14 cellular contexts compared by ENCODE assay signal in the genomic region with DNA sequence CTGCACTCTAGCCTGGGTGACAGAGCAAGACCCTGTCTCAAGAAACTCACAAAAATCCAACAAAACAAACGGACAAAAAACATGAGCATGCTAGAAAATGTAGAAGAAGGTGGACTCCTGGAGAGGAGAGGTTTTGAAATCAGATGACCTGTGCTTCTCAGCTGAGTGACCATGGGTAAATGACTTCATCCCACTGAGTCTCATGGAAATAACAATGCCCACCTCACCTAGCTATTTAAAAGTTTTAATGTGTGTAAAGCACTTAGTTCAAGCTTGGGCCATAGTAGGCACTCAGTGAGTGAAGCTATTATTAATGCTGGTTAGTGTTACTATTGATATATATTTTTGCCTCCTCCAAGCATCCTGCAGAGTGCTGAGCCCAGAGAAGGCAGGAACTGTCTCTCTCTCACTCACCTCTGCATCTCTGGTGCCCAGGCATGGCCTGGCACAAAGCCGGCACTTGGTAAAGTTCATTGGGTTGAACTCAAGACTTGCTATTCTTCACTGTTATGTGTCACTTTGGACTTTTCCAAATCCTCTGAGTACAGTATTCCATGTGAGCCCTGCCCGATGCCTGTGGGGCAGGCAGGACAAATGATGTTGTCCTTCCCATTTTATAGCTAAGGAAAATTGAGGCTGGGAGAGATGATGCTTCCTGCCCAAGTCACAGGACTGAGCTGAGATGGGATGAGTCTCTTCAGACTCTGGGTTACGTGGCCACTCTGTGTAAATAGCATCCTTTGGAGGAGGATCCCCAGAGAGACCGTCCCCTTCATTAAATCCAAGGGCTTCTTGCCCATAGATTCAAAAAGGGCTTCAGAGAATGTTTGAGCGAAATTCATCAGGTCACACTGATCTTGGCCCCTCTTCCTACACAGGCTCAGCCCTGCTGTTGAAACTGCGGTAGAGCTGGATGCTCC.
DNase-seq lines count a peak whose midpoint lies in the region; FAIRE-seq and TF ChIP-seq lines count a peak whose summit lies in the region.
"Had no signal": no experiment of that assay in that cellular context is flagged by ENCODE, and none has a peak within 500 bp of the region (broad histone marks: within the 10 kb centered on the region; RNA-seq: fewer than 3 reads in every experiment).

No MANE protein-coding gene starts in this region.

- H3K9me2 ChIP-seq in PC-9 (ENCODE audit: insufficient read depth), result no peaks in the 10 kb centered on the region

- H3F3A ChIP-seq in PC-9 (ENCODE audit: insufficient read depth, low read depth), result peaks cover 8% of the 10 kb centered on the region; the same call in 1 of the 2 replicates
- H3F3A ChIP-seq in smooth muscle cell (ENCODE audit: low read depth), result peaks cover 17% of the 10 kb centered on the region

- no peak for FAIRE-seq in frontal cortex (lab: Jason Lieb, UNC)

- H3K4me3 ChIP-seq in PC-9 (no peak overlapping the region), smooth muscle cell (no peak overlapping the region)
- H3K4me3 ChIP-seq: thyroid gland had no signal

- H3K9me3 ChIP-seq in PC-9 (ENCODE audit: insufficient read depth, low read depth), result no peaks in the 10 kb centered on the region
- H3K9me3 ChIP-seq in smooth muscle cell (replicated peaks; ENCODE audit: low read depth), result no peaks in the 10 kb centered on the region
- H3K9me3 ChIP-seq: BE2C, thyroid gland had no signal

- no peaks in the 10 kb centered on the region for H3K79me2 ChIP-seq in PC-9 (ENCODE audit: low read depth)
- H3K79me2 ChIP-seq in smooth muscle cell (ENCODE audit: low read depth), result no peaks in the 10 kb centered on the region

- no peak overlapping the region for H2AFZ ChIP-seq in PC-9
- no peak overlapping the region for H2AFZ ChIP-seq in smooth muscle cell (ENCODE audit: low read depth)

- DNase-seq in AG20443 (ENCODE audit: low spot score), result peak; percentile 87
- no peak for DNase-seq in PC-9
- DNase-seq in glomerular visceral epithelial cell (ENCODE audit: extremely low spot score), result peak; percentile 58
- DNase-seq in smooth muscle cell (lab: John Stamatoyannopoulos, UW; ENCODE audit: unreplicated experiment), result no peak
- DNase-seq in frontal cortex (ENCODE audit: low spot score in 2 of 2), result no peak
- no peak for DNase-seq in NCI-H748 treated with DMSO at 0.1 percent for 48 hours (lab: John Stamatoyannopoulos, UW)
- no peak for DNase-seq in NOMO-1 treated with DMSO at 0.1 percent for 48 hours (lab: John Stamatoyannopoulos, UW; ENCODE audit: unreplicated experiment)
- no peak for DNase-seq in cerebellar cortex (ENCODE audit: low spot score)
- DNase-seq: activated naive CD4-positive, alpha-beta T cell treated with Interleukin-2 at 50 U/mL for 16 hours; BE2C; caudate nucleus; DND-41; thyroid gland had no signal

- H3K27me3 ChIP-seq in PC-9 (ENCODE audit: insufficient read depth, low read depth) (no peaks in the 10 kb centered on the region), smooth muscle cell (ENCODE audit: low read depth) (no peaks in the 10 kb centered on the region)
- H3K27me3 ChIP-seq: BE2C, thyroid gland had no signal

- BruUV-seq in PC-9 (replicated peaks; lab: Mats Ljungman, UMichigan), result no TSS peak

- CTCF ChIA-PET in PC-9 (lab: Charles Lee), result interaction anchor here (1.7 kb wide), 1 partner anchor 18 kb away, joined by 4 read pairs; no protein-coding TSS in a partner anchor

- H3K36me3 ChIP-seq in PC-9 (ENCODE audit: low read depth), result no peaks in the 10 kb centered on the region
- H3K36me3 ChIP-seq in smooth muscle cell (ENCODE audit: low read depth), result no peaks in the 10 kb centered on the region
- H3K36me3 ChIP-seq: BE2C, thyroid gland had no signal

- H3K4me1 ChIP-seq in PC-9 (replicated peaks; ENCODE audit: insufficient read depth) (peaks cover 47% of the 10 kb centered on the region), smooth muscle cell (ENCODE audit: low read depth) (peaks cover 7% of the 10 kb centered on the region)
- H3K4me1 ChIP-seq: BE2C had no signal

- H3K9ac ChIP-seq in smooth muscle cell (ENCODE audit: low read depth), result peak overlapping the region; percentile 74

- H4K20me1 ChIP-seq in PC-9 (ENCODE audit: insufficient read depth) (no peaks in the 10 kb centered on the region), smooth muscle cell (ENCODE audit: low read depth) (no peaks in the 10 kb centered on the region)

- H3K27ac ChIP-seq in PC-9 (peak overlapping the region; percentile 85), smooth muscle cell (ENCODE audit: low read depth) (peak overlapping the region; percentile 92)
- H3K27ac ChIP-seq: thyroid gland, VCaP had no signal

- 49% methylated on average over 7 of the region's 7 CpGs for WGBS in smooth muscle cell (ENCODE audit: low lambda C conversion rate)

- intact Hi-C loops in PC-9 (cut with micrococcal nuclease; ENCODE audit: unreplicated experiment), result no loop called here

- TF ChIP-seq CTCF in PC-9 (conservative IDR thresholded peaks at IDR 0.05) (no peak), smooth muscle cell (IDR thresholded peaks at IDR 0.05; ENCODE audit: borderline replicate concordance, insufficient read depth, poor library complexity, severe bottlenecking) (no peak)

- H3K4me2 ChIP-seq in PC-9, result peak overlapping the region; percentile 66
- peak overlapping the region; percentile 65 for H3K4me2 ChIP-seq in smooth muscle cell

- POLR2A ChIA-PET in PC-9 (lab: Charles Lee; ENCODE audit: unreplicated experiment), result no interaction called here

Comparison
In these comparisons a context has a peak if more than half of its experiments do, and no peak if none do; other contexts are left out.
1. DNase-seq: peak in AG20443 (single experiment) and glomerular visceral epithelial cell (single experiment); none in PC-9 (0 of 2), smooth muscle cell (single experiment), frontal cortex (0 of 2), NCI-H748 treated with DMSO at 0.1 percent for 48 hours (single experiment), NOMO-1 treated with DMSO at 0.1 percent for 48 hours (single experiment) and cerebellar cortex (single experiment).